Comparison of ENCODE assay signal across 21 cellular contexts in genomic region chr1:193181526-193181925, GRCh38. TPM values are rescaled to one million over a fixed set of nuclear protein-coding genes. Genes with fewer than 3 reads are reported as not detected.
DNase-seq lines count a peak whose midpoint lies in the region; ATAC-seq and TF ChIP-seq lines count a peak whose summit lies in the region.
"Had no signal": no experiment of that assay in that cellular context is flagged by ENCODE, and none has a peak within 500 bp of the region (broad histone marks: within the 10 kb centered on the region; RNA-seq: fewer than 3 reads in every experiment).

No MANE protein-coding gene starts in this region.

- 91% methylated on average over 1 of the region's 1 CpG for WGBS in smooth muscle cell (ENCODE audit: low lambda C conversion rate)

- H3K27ac Mint-ChIP-seq in activated T-cell treated with anti-CD3 and anti-CD28 coated beads, Interleukin-2, amount 50 U/mL, for 24 hours: peak overlapping the region; percentile 46
- H3K27ac Mint-ChIP-seq in activated T-cell treated with anti-CD3 and anti-CD28 coated beads, Interleukin-2, amount 50 U/mL, for 72 hours: no peak overlapping the region
- H3K27ac Mint-ChIP-seq: dendritic cell treated with granulocyte-macrophage colony-stimulating factor and Interleukin-4, amounts not matched to agents 40 ng/mL and 50 ng/mL, for 4 days had no signal

- H3F3A ChIP-seq in smooth muscle cell (ENCODE audit: low read depth): no peaks in the 10 kb centered on the region

- H3K4me1 ChIP-seq in muscle layer of duodenum (ENCODE audit: control insufficient read depth in 1 of 2, insufficient read depth in 2 of 2, low read length in 2 of 2): peaks cover 4 to 52% of the 10 kb centered on the region in 2 donors
- peaks cover 11% of the 10 kb centered on the region for H3K4me1 ChIP-seq in smooth muscle cell (ENCODE audit: low read depth)
- peaks cover 6% of the 10 kb centered on the region for H3K4me1 ChIP-seq in colonic mucosa

- H2AFZ ChIP-seq in smooth muscle cell (ENCODE audit: low read depth): no peak overlapping the region

- H3K9me3 ChIP-seq in muscle layer of duodenum (ENCODE audit: control insufficient read depth in 1 of 2, low read length in 2 of 2): no peaks in the 10 kb centered on the region
- H3K9me3 ChIP-seq in smooth muscle cell (replicated peaks; ENCODE audit: low read depth): no peaks in the 10 kb centered on the region
- no peaks in the 10 kb centered on the region for H3K9me3 ChIP-seq in colonic mucosa
- H3K9me3 ChIP-seq: BLaER1, suprapubic skin had no signal

- H3K27ac ChIP-seq in brain microvascular endothelial cell (peak overlapping the region; percentile 5), muscle layer of duodenum (ENCODE audit: low read length) (peak overlapping the region; percentile 19), smooth muscle cell (ENCODE audit: low read depth) (peak overlapping the region; percentile 8), colonic mucosa (no peak overlapping the region)
- H3K27ac ChIP-seq: 22Rv1, BLaER1, suprapubic skin had no signal

- in situ Hi-C loops in brain microvascular endothelial cell (cut with HindIII; ENCODE audit: low pct_ligation_motif_present, low sequenced_read_pairs): no loop called here

- ATAC-seq in activated T-cell treated with anti-CD3 and anti-CD28 coated beads, Interleukin-2, amount 50 U/mL, for 72 hours (replicated peaks in 1 of 2): no peak
- ATAC-seq: SK-N-SH treated with all-trans-retinoic acid at 6 μM for 48 hours had no signal

- H3K4me3 ChIP-seq in brain microvascular endothelial cell (ENCODE audit: low read depth, low read length): no peak overlapping the region
- H3K4me3 ChIP-seq in muscle layer of duodenum (ENCODE audit: low read depth in 1 of 2, low read length in 2 of 2): no peak overlapping the region
- H3K4me3 ChIP-seq in smooth muscle cell: no peak overlapping the region
- H3K4me3 ChIP-seq in colonic mucosa: no peak overlapping the region
- H3K4me3 ChIP-seq: BLaER1, GM12878, suprapubic skin had no signal

- peaks cover 96% of the 10 kb centered on the region for H4K20me1 ChIP-seq in smooth muscle cell (ENCODE audit: low read depth)

- no peak overlapping the region for H3K4me2 ChIP-seq in smooth muscle cell
- H3K4me2 ChIP-seq: BLaER1 had no signal

- H3K27me3 ChIP-seq in brain microvascular endothelial cell (replicated peaks): no peaks in the 10 kb centered on the region
- H3K27me3 ChIP-seq in muscle layer of duodenum (ENCODE audit: low read depth, low read length): no peaks in the 10 kb centered on the region
- no peaks in the 10 kb centered on the region for H3K27me3 ChIP-seq in smooth muscle cell (ENCODE audit: low read depth)
- no peaks in the 10 kb centered on the region for H3K27me3 ChIP-seq in colonic mucosa
- H3K27me3 ChIP-seq: BLaER1, suprapubic skin had no signal

- H3K4me3 Mint-ChIP-seq in activated T-cell treated with anti-CD3 and anti-CD28 coated beads, Interleukin-2, amount 50 U/mL, for 24 hours: no peak overlapping the region
- H3K4me3 Mint-ChIP-seq in activated T-cell treated with anti-CD3 and anti-CD28 coated beads, Interleukin-2, amount 50 U/mL, for 72 hours: no peak overlapping the region
- H3K4me3 Mint-ChIP-seq: dendritic cell treated with granulocyte-macrophage colony-stimulating factor and Interleukin-4, amounts not matched to agents 40 ng/mL and 50 ng/mL, for 4 days; immature natural killer cell had no signal

- no peaks in the 10 kb centered on the region for H3K9me3 Mint-ChIP-seq in activated T-cell treated with anti-CD3 and anti-CD28 coated beads, Interleukin-2, amount 50 U/mL, for 24 hours
- no peaks in the 10 kb centered on the region for H3K9me3 Mint-ChIP-seq in activated T-cell treated with anti-CD3 and anti-CD28 coated beads, Interleukin-2, amount 50 U/mL, for 72 hours
- H3K9me3 Mint-ChIP-seq: dendritic cell treated with granulocyte-macrophage colony-stimulating factor and Interleukin-4, amounts not matched to agents 40 ng/mL and 50 ng/mL, for 4 days; immature natural killer cell had no signal

- no peak overlapping the region for H3K9ac ChIP-seq in smooth muscle cell (ENCODE audit: low read depth)
- no peak overlapping the region for H3K9ac ChIP-seq in colonic mucosa (ENCODE audit: low read depth in 2 of 2, low read length in 2 of 2)
- H3K9ac ChIP-seq: BLaER1 had no signal

- intact Hi-C loops in colonic mucosa (cut with DNase I): loop anchor here (10.0 kb wide), 2 partner anchors 153 to 1113 kb away; no protein-coding TSS in a partner anchor

- H3K4me1 Mint-ChIP-seq in activated T-cell treated with anti-CD3 and anti-CD28 coated beads, Interleukin-2, amount 50 U/mL, for 24 hours (ENCODE audit: low read depth): peaks cover 48% of the 10 kb centered on the region
- H3K4me1 Mint-ChIP-seq in activated T-cell treated with anti-CD3 and anti-CD28 coated beads, Interleukin-2, amount 50 U/mL, for 72 hours (ENCODE audit: low read depth): peaks cover 18% of the 10 kb centered on the region

- no peak for TF ChIP-seq CTCF in brain microvascular endothelial cell (IDR thresholded peaks at IDR 0.05; ENCODE audit: low read depth, low read length, missing control alignments)
- TF ChIP-seq CTCF in smooth muscle cell (IDR thresholded peaks at IDR 0.05; ENCODE audit: borderline replicate concordance, insufficient read depth, poor library complexity, severe bottlenecking): no peak
- TF ChIP-seq CTCF in colonic mucosa (IDR thresholded peaks at IDR 0.05): no peak

- peaks cover 62% of the 10 kb centered on the region for H3K79me2 ChIP-seq in smooth muscle cell (ENCODE audit: low read depth)

- H3K36me3 Mint-ChIP-seq in activated T-cell treated with anti-CD3 and anti-CD28 coated beads, Interleukin-2, amount 50 U/mL, for 24 hours (ENCODE audit: low read depth): peaks cover 28% of the 10 kb centered on the region
- H3K36me3 Mint-ChIP-seq in activated T-cell treated with anti-CD3 and anti-CD28 coated beads, Interleukin-2, amount 50 U/mL, for 72 hours (ENCODE audit: insufficient read depth in 2 of 2): peaks cover 0 to 2% of the 10 kb centered on the region in 2 donors

- no peaks in the 10 kb centered on the region for H3K27me3 Mint-ChIP-seq in activated T-cell treated with anti-CD3 and anti-CD28 coated beads, Interleukin-2, amount 50 U/mL, for 24 hours
- no peaks in the 10 kb centered on the region for H3K27me3 Mint-ChIP-seq in activated T-cell treated with anti-CD3 and anti-CD28 coated beads, Interleukin-2, amount 50 U/mL, for 72 hours (ENCODE audit: low read depth)
- H3K27me3 Mint-ChIP-seq: dendritic cell treated with granulocyte-macrophage colony-stimulating factor and Interleukin-4, amounts not matched to agents 40 ng/mL and 50 ng/mL, for 4 days had no signal

- H3K36me3 ChIP-seq in brain microvascular endothelial cell (replicated peaks): no peaks in the 10 kb centered on the region
- no peaks in the 10 kb centered on the region for H3K36me3 ChIP-seq in muscle layer of duodenum (ENCODE audit: control insufficient read depth in 1 of 2, insufficient read depth in 2 of 2, low read length in 2 of 2)
- H3K36me3 ChIP-seq in smooth muscle cell (ENCODE audit: low read depth): no peaks in the 10 kb centered on the region
- H3K36me3 ChIP-seq in colonic mucosa: no peaks in the 10 kb centered on the region
- H3K36me3 ChIP-seq: suprapubic skin had no signal

- no peak for DNase-seq in activated T-cell treated with anti-CD3 and anti-CD28 coated beads, Interleukin-2, amount 50 U/mL, for 24 hours
- DNase-seq in activated T-cell treated with anti-CD3 and anti-CD28 coated beads, Interleukin-2, amount 50 U/mL, for 72 hours: no peak
- DNase-seq in brain microvascular endothelial cell (no peak), smooth muscle cell (lab: John Stamatoyannopoulos, UW; ENCODE audit: unreplicated experiment) (no peak), HPDE6-E6E7 (ENCODE audit: extremely low spot score) (no peak), colonic mucosa (no peak)
- no peak for DNase-seq in effector CD8-positive, alpha-beta T cell (lab: John Stamatoyannopoulos, UW)
- DNase-seq: activated CD4-positive, alpha-beta T cell treated with anti-CD3 and anti-CD28 coated beads for 4 hours; activated gamma-delta T cell treated with Interleukin-2 at 50 U/mL for 16 hours; GF-D8; immature natural killer cell; NCI-H1930; stimulated activated CD8-positive, alpha-beta memory T cell treated with anti-CD3 and anti-CD28 coated beads, Interleukin-4, amount 100 ng/mL, for 48 hours had no signal

RNA-seq across cellular contexts. Expression of gene B3GALT2, which starts 4.9 kb away (rescaled TPM):
- under 1 TPM; 0.07 to 0.10 TPM for total RNA-seq in activated T-cell treated with anti-CD3 and anti-CD28 coated beads, Interleukin-2, amount 50 U/mL, for 72 hours
- total RNA-seq in smooth muscle cell (not detected in 2 replicates), colonic mucosa (under 1 TPM; 0.57 to 0.80 TPM)
- not detected in 2 replicates for polyA plus RNA-seq in smooth muscle cell
- total RNA-seq: GM12878, NCI-H460 had no signal

RNA-seq across cellular contexts. Expression of gene CDC73, which starts 59.7 kb away (rescaled TPM):
- total RNA-seq in activated T-cell treated with anti-CD3 and anti-CD28 coated beads, Interleukin-2, amount 50 U/mL, for 72 hours: 10 to 100 TPM; 49.1 to 49.7 TPM
- total RNA-seq in smooth muscle cell (28.5 and 29.9 TPM in 2 replicates), colonic mucosa (10 to 100 TPM; 45.3 to 49.1 TPM)
- 25.9 and 32.0 TPM in 2 replicates for polyA plus RNA-seq in smooth muscle cell
